8 cellular contexts compared by ENCODE assay signal in the genomic region with DNA sequence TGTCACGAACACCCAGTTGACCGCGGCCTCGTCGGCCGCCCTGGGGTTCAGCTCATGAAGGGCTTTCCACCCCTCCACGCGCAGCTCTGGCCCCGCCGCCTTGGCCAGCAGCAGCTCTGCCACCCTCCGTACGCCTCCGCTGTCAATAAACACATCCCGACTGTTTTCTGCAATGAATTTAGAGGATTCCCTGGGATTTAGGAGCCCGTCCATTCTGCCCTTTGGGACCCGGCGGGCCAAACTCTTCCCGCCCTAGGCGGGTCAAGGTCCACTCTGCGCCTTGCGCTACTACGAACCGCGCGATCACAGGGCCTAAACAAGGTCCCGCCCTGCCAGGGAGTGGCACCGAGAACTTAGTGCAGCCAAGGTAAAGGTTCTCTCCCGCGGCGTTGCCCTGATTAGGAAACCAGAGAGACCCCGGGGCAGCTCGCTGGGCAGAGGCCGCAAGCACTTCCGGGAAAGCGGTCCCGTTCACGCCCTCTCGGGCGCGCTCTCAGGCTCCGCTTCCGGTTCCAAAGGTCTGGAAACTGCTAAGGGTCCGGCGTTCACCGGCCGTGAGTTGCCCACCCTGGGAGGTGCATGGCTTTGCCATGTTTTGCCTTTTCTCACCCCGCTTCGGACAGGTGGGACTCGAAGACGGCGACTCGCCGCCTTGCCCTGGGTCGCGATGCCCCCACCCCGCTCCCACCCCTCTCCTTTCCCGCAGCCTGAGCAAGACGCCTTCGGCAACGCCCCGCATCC. TPM values are rescaled to one million over a fixed set of nuclear protein-coding genes. Genes with fewer than 3 reads are reported as not detected.
DNase-seq lines count a peak whose midpoint lies in the region; ATAC-seq lines count a peak whose summit lies in the region.

No MANE protein-coding gene starts in this region.

- no peaks in the 10 kb centered on the region for H3K27me3 Mint-ChIP-seq in naive thymus-derived CD4-positive, alpha-beta T cell

- H3K9me3 ChIP-seq in naive thymus-derived CD4-positive, alpha-beta T cell (ENCODE audit: control insufficient read depth in 2 of 3, low read length in 3 of 3), result no peaks in the 10 kb centered on the region

- peak overlapping the region; percentile 94 to 98 (median 95) for H3K4me3 Mint-ChIP-seq in naive thymus-derived CD4-positive, alpha-beta T cell

- H3K4me1 Mint-ChIP-seq in naive thymus-derived CD4-positive, alpha-beta T cell, result peaks cover 6 to 23% (median 19%) of the 10 kb centered on the region in 7 donors

- peak overlapping the region; percentile 88 for H3K4me3 ChIP-seq in naive thymus-derived CD4-positive, alpha-beta T cell (ENCODE audit: low read length)

- ATAC-seq in GM18861 (IDR thresholded peaks at IDR 0.05; ENCODE audit: unreplicated experiment) (peak; percentile 65), HG03066 (IDR thresholded peaks at IDR 0.05; ENCODE audit: low read depth, unreplicated experiment) (peak; percentile 87)
- peak; percentile 76 for ATAC-seq in naive thymus-derived CD4-positive, alpha-beta T cell

- no peaks in the 10 kb centered on the region for H3K9me3 Mint-ChIP-seq in naive thymus-derived CD4-positive, alpha-beta T cell

- CTCF ChIA-PET in naive thymus-derived CD4-positive, alpha-beta T cell (lab: Charles Lee), result interaction anchor here (0.7 kb wide), 1 partner anchor 35 kb away, joined by 5 read pairs; the partner anchor contains the start of gene KIF27

- H3K36me3 ChIP-seq in naive thymus-derived CD4-positive, alpha-beta T cell (ENCODE audit: control insufficient read depth in 2 of 3, insufficient read depth in 3 of 3, low read length in 3 of 3), result peaks cover 0 to 8% (median 0%) of the 10 kb centered on the region in 3 experiments

- DNase-seq in AG08395 (ENCODE audit: low spot score) (peak; percentile 72), NCI-H510A treated with DMSO at 0.1 percent for 48 hours (lab: John Stamatoyannopoulos, UW) (peak; percentile 84), fibroblast of gingiva (ENCODE audit: low read depth) (peak; percentile 65), substantia nigra (lab: John Stamatoyannopoulos, UW) (peak in 47 of 49 donors; percentile 17 to 83 (median 67))
- DNase-seq in activated T-cell treated with anti-CD3 and anti-CD28 coated beads, Interleukin-2, amount 50 U/mL, for 1 hour, result peak; percentile 62
- DNase-seq in naive thymus-derived CD4-positive, alpha-beta T cell, result peak; percentile 25 to 73 (median 42)

- POLR2A ChIA-PET in naive thymus-derived CD4-positive, alpha-beta T cell (lab: Charles Lee), result interaction anchor here (1.3 to 1.4 kb wide), 4 partner anchors 16 to 35 kb away, joined by 3 to 24 read pairs (median 5); partner anchors contain the start of genes HNRNPK and RMI1

- intact Hi-C loops in naive thymus-derived CD4-positive, alpha-beta T cell (cut with micrococcal nuclease), result loop anchor here (1.0 to 5.0 kb wide), 4 partner anchors 9 to 341 kb away; partner anchors contain the start of genes HNRNPK (in 2 of the 2), KIF27 (in 2 of the 2) and RMI1 (in 2 of the 2)

- peaks cover 4 to 13% of the 10 kb centered on the region in 2 donors for H3K4me1 ChIP-seq in naive thymus-derived CD4-positive, alpha-beta T cell (ENCODE audit: control insufficient read depth in 2 of 2, insufficient read depth in 2 of 2, low read length in 2 of 2)

- H3K27ac Mint-ChIP-seq in naive thymus-derived CD4-positive, alpha-beta T cell, result peak overlapping the region; percentile 88 to 99 (median 94)

- peak overlapping the region; percentile 77 for H3K27ac ChIP-seq in naive thymus-derived CD4-positive, alpha-beta T cell (ENCODE audit: low read depth, low read length)
- peak overlapping the region; percentile 83 for H3K27ac ChIP-seq in substantia nigra (ENCODE audit: low read depth, low read length, poor library complexity, severe bottlenecking)

- no peaks in the 10 kb centered on the region for H3K27me3 ChIP-seq in naive thymus-derived CD4-positive, alpha-beta T cell (ENCODE audit: control insufficient read depth in 2 of 2, insufficient read depth in 2 of 2, low read length in 2 of 2)

- peaks cover 0 to 8% (median 3%) of the 10 kb centered on the region in 5 donors for H3K36me3 Mint-ChIP-seq in naive thymus-derived CD4-positive, alpha-beta T cell

RNA-seq across cellular contexts. Expression of gene HNRNPK, which starts 23.6 kb away (rescaled TPM):
- total RNA-seq in naive thymus-derived CD4-positive, alpha-beta T cell, result 100 to 1,000 TPM; 537 to 766 (median 589) TPM
- polyA plus RNA-seq in naive thymus-derived CD4-positive, alpha-beta T cell, result 100 to 1,000 TPM; 918 to 958 TPM

RNA-seq across cellular contexts. Expression of gene RMI1, which starts 24.1 kb away (rescaled TPM):
- total RNA-seq in naive thymus-derived CD4-positive, alpha-beta T cell, result 10 to 100 TPM in 1 of 5 experiments, 1 to 10 TPM in 4; 1.6 to 24.8 (median 5.2) TPM
- 1 to 10 TPM; 5.8 to 6.7 TPM for polyA plus RNA-seq in naive thymus-derived CD4-positive, alpha-beta T cell

RNA-seq across cellular contexts. Expression of gene KIF27, which starts 35.2 kb away (rescaled TPM):
- total RNA-seq in naive thymus-derived CD4-positive, alpha-beta T cell, result 1 to 10 TPM; 3.5 to 6.7 (median 5.3) TPM
- polyA plus RNA-seq in naive thymus-derived CD4-positive, alpha-beta T cell, result 1 to 10 TPM; 1.3 to 2.0 TPM

Comparison
In these comparisons a context has a peak if more than half of its experiments do, and no peak if none do; other contexts are left out.
1. Peak in every context shown above with its lines: DNase-seq, ATAC-seq, H3K4me3 ChIP-seq and H3K27ac ChIP-seq.